In the genomic region with DNA sequence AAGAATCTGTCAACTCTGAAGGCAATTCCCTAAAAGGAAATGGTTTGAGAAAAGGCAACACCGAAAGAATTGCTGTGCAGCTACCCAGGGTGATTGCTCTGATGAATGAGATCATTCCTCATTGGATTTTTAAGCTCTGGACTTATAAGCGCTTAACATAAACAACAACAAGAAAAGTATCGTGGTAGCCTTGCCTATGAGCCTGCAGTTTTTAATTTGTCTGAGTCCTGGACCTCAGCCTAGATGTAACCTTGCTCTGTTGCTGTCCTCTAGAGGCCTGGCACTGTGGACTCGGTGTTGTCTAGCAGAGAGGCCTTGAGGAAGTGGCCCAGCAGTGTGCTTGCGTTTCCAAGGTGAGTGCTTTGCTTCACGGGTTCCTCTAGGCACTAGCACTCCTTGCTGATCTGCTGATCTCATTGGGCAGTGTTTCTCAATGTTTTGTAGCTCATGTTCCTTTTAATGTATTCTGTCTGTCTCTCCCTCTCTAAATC, we compare ENCODE assay signal across 11 cellular contexts. TPM values are rescaled to one million over a fixed set of nuclear protein-coding genes. Genes with fewer than 3 reads are reported as not detected.
DNase-seq lines count a peak whose midpoint lies in the region; ATAC-seq and TF ChIP-seq lines count a peak whose summit lies in the region.
"Had no signal": no experiment of that assay in that cellular context is flagged by ENCODE, and none has a peak within 500 bp of the region (broad histone marks: within the 10 kb centered on the region; RNA-seq: fewer than 3 reads in every experiment).

No MANE protein-coding gene starts in this region.

- H3K27ac Mint-ChIP-seq in CD8-positive, alpha-beta memory T cell = no peak overlapping the region
- H3K27ac Mint-ChIP-seq: naive B cell had no signal

- WGBS in HUES64 = 69% methylated on average over 6 of the region's 6 CpGs

- H3K4me1 ChIP-seq in HUES64 (ENCODE audit: insufficient read depth, low read length) = peaks cover 14% of the 10 kb centered on the region; the same call in 1 of the 2 replicates
- no peaks in the 10 kb centered on the region for H3K4me1 ChIP-seq in Peyer's patch
- H3K4me1 ChIP-seq in CD8-positive, alpha-beta memory T cell (ENCODE audit: insufficient read depth, low read length) = no peaks in the 10 kb centered on the region

- CTCF ChIA-PET in CD8-positive, alpha-beta memory T cell (lab: Charles Lee) = no interaction called here

- H3K27me3 ChIP-seq in HUES64 (ENCODE audit: insufficient read depth, low read length) (no peaks in the 10 kb centered on the region), Peyer's patch (no peaks in the 10 kb centered on the region)
- H3K27me3 ChIP-seq in CD8-positive, alpha-beta memory T cell (ENCODE audit: insufficient read depth, low read length, poor library complexity, severe bottlenecking) = no peaks in the 10 kb centered on the region

- DNase-seq in AG09319 (ENCODE audit: extremely low read depth, low read depth) (peak; percentile 16), choroid plexus epithelial cell (ENCODE audit: low read depth) (peak; percentile 75), midbrain (lab: John Stamatoyannopoulos, UW) (peak; percentile 9), Peyer's patch (no peak), foreskin melanocyte (no peak)
- no peak for DNase-seq in CD8-positive, alpha-beta memory T cell
- DNase-seq: cortex of kidney; naive B cell; stimulated activated CD4-positive, alpha-beta T cell treated with anti-CD3 and anti-CD28 coated beads, Interleukin-4, amount 100 ng/mL, for 4 hours had no signal

- no peaks in the 10 kb centered on the region for H3K36me3 ChIP-seq in HUES64 (ENCODE audit: insufficient read depth, low read length)
- H3K36me3 ChIP-seq in Peyer's patch = no peaks in the 10 kb centered on the region
- no peaks in the 10 kb centered on the region for H3K36me3 ChIP-seq in CD8-positive, alpha-beta memory T cell (ENCODE audit: insufficient read depth, low read length)

- POLR2A ChIA-PET in CD8-positive, alpha-beta memory T cell (lab: Charles Lee) = no interaction called here

- H3K36me3 Mint-ChIP-seq in CD8-positive, alpha-beta memory T cell = peaks cover 0 to 3% (median 0%) of the 10 kb centered on the region in 3 donors

- H3K9ac ChIP-seq in HUES64 (ENCODE audit: low read depth, low read length) = no peak overlapping the region

- no peak for ATAC-seq in GM18520 (IDR thresholded peaks at IDR 0.05; ENCODE audit: unreplicated experiment)

- TF ChIP-seq POLR2A in Peyer's patch (IDR thresholded peaks at IDR 0.05) = no peak

- no peaks in the 10 kb centered on the region for H3K27me3 Mint-ChIP-seq in CD8-positive, alpha-beta memory T cell
- H3K27me3 Mint-ChIP-seq: naive B cell had no signal

- TF ChIP-seq CTCF in AG09319 (IDR thresholded peaks at IDR 0.05; ENCODE audit: low read depth, low read length) (no peak; the same call in none of the 2 replicates), choroid plexus epithelial cell (conservative IDR thresholded peaks at IDR 0.05; ENCODE audit: low read depth, low read length) (no peak), Peyer's patch (IDR thresholded peaks at IDR 0.05) (no peak)

- H3K4me3 Mint-ChIP-seq in CD8-positive, alpha-beta memory T cell = no peak overlapping the region
- H3K4me3 Mint-ChIP-seq: naive B cell had no signal

- no peaks in the 10 kb centered on the region for H3K4me1 Mint-ChIP-seq in CD8-positive, alpha-beta memory T cell
- H3K4me1 Mint-ChIP-seq: naive B cell had no signal

- H3K4me3 ChIP-seq in HUES64 (ENCODE audit: low read length) (no peak overlapping the region), choroid plexus epithelial cell (ENCODE audit: low read depth, low read length) (no peak overlapping the region), Peyer's patch (no peak overlapping the region)
- no peak overlapping the region for H3K4me3 ChIP-seq in CD8-positive, alpha-beta memory T cell (ENCODE audit: low read length)

- no peaks in the 10 kb centered on the region for H3K9me3 Mint-ChIP-seq in CD8-positive, alpha-beta memory T cell

- H3K9me3 ChIP-seq in HUES64 (ENCODE audit: insufficient read depth, low read depth, low read length) = no peaks in the 10 kb centered on the region
- no peaks in the 10 kb centered on the region for H3K9me3 ChIP-seq in Peyer's patch
- no peaks in the 10 kb centered on the region for H3K9me3 ChIP-seq in CD8-positive, alpha-beta memory T cell (ENCODE audit: low read length)

- H3K27ac ChIP-seq in HUES64 (ENCODE audit: low read depth, low read length) (0 out of 2 replicates have a peak overlapping the region, but pooled peaks have one; percentile 13), Peyer's patch (no peak overlapping the region)
- no peak overlapping the region for H3K27ac ChIP-seq in CD8-positive, alpha-beta memory T cell (ENCODE audit: low read depth, low read length)

RNA-seq across cellular contexts. Expression of gene CCDC81, which starts 20.4 kb away (rescaled TPM):
- polyA plus RNA-seq in HUES64 (2013, experiment 1 of 2) = 0.40 TPM
- polyA plus RNA-seq in HUES64 (2013, experiment 2 of 2) = 0.76 TPM
- 10 to 100 TPM in 1 of 4 donors, 1 to 10 TPM in 1, not detected in 2; 3.1 to 22.3 TPM for total RNA-seq in Peyer's patch
- under 1 TPM; 0.31 to 0.44 TPM for total RNA-seq in CD8-positive, alpha-beta memory T cell
- polyA plus RNA-seq in CD8-positive, alpha-beta memory T cell = 0.26 TPM

Comparison
In these comparisons a context has a peak if more than half of its experiments do, and no peak if none do; other contexts are left out.
1. DNase-seq: peak in AG09319 (single experiment), choroid plexus epithelial cell (single experiment) and midbrain (single experiment); none in Peyer's patch (0 of 3), foreskin melanocyte (single experiment) and CD8-positive, alpha-beta memory T cell (0 of 5).